11 cellular contexts compared by ENCODE assay signal in the genomic region with DNA sequence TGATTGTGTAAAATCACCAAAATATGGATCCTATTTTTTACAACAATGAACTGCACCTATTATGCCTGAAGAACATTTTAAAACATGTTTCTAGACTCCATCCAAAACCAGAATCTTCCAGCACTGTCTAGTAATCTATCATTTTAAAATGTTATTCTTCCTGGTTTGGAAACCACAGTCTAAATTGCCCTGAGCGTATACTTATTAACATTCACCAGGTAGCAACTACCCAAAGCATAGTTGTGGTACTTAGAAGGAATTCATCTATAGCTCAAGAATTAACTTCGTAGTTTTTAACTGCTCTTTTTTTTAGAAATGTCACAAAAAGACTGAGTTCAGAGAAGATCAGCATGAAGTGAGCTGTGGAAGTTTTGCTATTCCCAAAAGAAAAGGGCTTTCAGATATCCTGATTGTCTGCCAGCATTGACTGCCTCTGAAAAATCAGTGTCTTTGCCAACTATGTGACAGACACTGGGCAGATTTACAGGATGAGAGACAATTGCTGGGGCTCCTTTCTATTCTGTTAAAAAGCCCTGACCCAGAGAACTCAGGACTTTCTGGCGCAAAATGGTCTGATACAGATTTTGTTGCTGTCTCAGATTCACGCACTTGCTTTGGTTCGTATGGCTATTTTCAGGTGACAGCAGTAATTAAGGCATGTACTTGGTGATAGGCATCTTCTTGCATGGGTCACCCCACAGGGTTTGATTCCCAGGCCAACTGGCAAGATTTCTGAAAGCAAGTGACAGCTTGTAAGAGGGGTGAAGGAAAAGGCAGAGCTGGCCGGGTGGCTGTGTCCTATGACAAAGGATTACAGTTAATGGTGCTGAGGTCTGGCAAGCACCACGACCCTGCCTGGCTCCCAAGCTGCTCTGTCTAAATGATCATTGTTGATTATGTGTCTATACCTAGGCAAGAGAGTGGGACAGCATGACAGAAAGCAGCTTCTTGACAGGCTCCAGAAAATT.
DNase-seq lines count a peak whose midpoint lies in the region; TF ChIP-seq lines count a peak whose summit lies in the region.
"Had no signal": no experiment of that assay in that cellular context is flagged by ENCODE, and none has a peak within 500 bp of the region (broad histone marks: within the 10 kb centered on the region; RNA-seq: fewer than 3 reads in every experiment).

No MANE protein-coding gene starts in this region.

- no peak overlapping the region for H3K4me3 ChIP-seq in AG10803 (ENCODE audit: low read length)
- no peak overlapping the region for H3K4me3 ChIP-seq in ascending aorta
- H3K4me3 ChIP-seq in left ventricle myocardium inferior, result no peak overlapping the region
- no peak overlapping the region for H3K4me3 ChIP-seq in parathyroid adenoma (ENCODE audit: low read depth, low read length)
- H3K4me3 ChIP-seq: gastrocnemius medialis had no signal

- peak overlapping the region; percentile 7 for H2AFZ ChIP-seq in parathyroid adenoma

- DNase-seq in AG10803 (ENCODE audit: low read depth) (peak; percentile 51), ascending aorta (ENCODE audit: low spot score in 2 of 2) (no peak), left ventricle myocardium inferior (peak; percentile 24), iPS-NIHi11 (ENCODE audit: low spot score) (no peak), NCI-H524 treated with DMSO at 0.1 percent for 48 hours (lab: John Stamatoyannopoulos, UW) (no peak), posterior vena cava (ENCODE audit: low spot score) (no peak), KBM-7 (no peak)
- DNase-seq: activated T-cell treated with anti-CD3 and anti-CD28 coated beads, Interleukin-2, amount 50 U/mL, for 48 hours; gastrocnemius medialis; NCI-H2171 treated with DMSO at 0.1 percent for 48 hours had no signal

- intact Hi-C loops in ascending aorta (cut with DNase I), result loop anchor here (2.0 kb wide), 1 partner anchor 13 kb away; no protein-coding TSS in a partner anchor
- intact Hi-C loops in left ventricle myocardium inferior (cut with micrococcal nuclease), result no loop called here
- intact Hi-C loops in posterior vena cava (cut with DNase I), result no loop called here

- no peak overlapping the region for H3K4me2 ChIP-seq in parathyroid adenoma (ENCODE audit: low read length)

- H3K27ac ChIP-seq in ascending aorta (peak overlapping the region; percentile 73 to 78), left ventricle myocardium inferior (replicated peaks) (peak overlapping the region; percentile 40), parathyroid adenoma (no peak overlapping the region)
- H3K27ac ChIP-seq: gastrocnemius medialis had no signal

- H3K36me3 ChIP-seq in ascending aorta (no peaks in the 10 kb centered on the region), left ventricle myocardium inferior (no peaks in the 10 kb centered on the region), parathyroid adenoma (ENCODE audit: control insufficient read depth, insufficient read depth, low read length) (no peaks in the 10 kb centered on the region)
- H3K36me3 ChIP-seq: gastrocnemius medialis had no signal

- no peaks in the 10 kb centered on the region for H3K79me2 ChIP-seq in parathyroid adenoma

- no peak overlapping the region for H3K9ac ChIP-seq in parathyroid adenoma

- TF ChIP-seq CTCF in AG10803 (conservative IDR thresholded peaks at IDR 0.05; ENCODE audit: low read length) (no peak), ascending aorta (IDR thresholded peaks at IDR 0.05) (no peak), left ventricle myocardium inferior (IDR thresholded peaks at IDR 0.05; ENCODE audit: borderline replicate concordance) (no peak), parathyroid adenoma (IDR thresholded peaks at IDR 0.05) (no peak)

- H3K9me3 ChIP-seq in ascending aorta (no peaks in the 10 kb centered on the region), left ventricle myocardium inferior (replicated peaks) (no peaks in the 10 kb centered on the region), parathyroid adenoma (ENCODE audit: control insufficient read depth, low read length) (no peaks in the 10 kb centered on the region)
- H3K9me3 ChIP-seq: gastrocnemius medialis had no signal

- H3K4me1 ChIP-seq in ascending aorta (peaks cover 8 to 37% of the 10 kb centered on the region in 2 donors), left ventricle myocardium inferior (peaks cover 27% of the 10 kb centered on the region), parathyroid adenoma (no peaks in the 10 kb centered on the region)

- in situ Hi-C loops in KBM-7 (cut with MboI; ENCODE audit: low pct_unique_long_range_greater_than_20kb, low sequenced_read_pairs), result no loop called here

- no peaks in the 10 kb centered on the region for H3K27me3 ChIP-seq in ascending aorta
- peaks cover 7% of the 10 kb centered on the region for H3K27me3 ChIP-seq in left ventricle myocardium inferior (ENCODE audit: low read depth)
- H3K27me3 ChIP-seq in parathyroid adenoma (ENCODE audit: control insufficient read depth, insufficient read depth, low read length), result no peaks in the 10 kb centered on the region

Comparison
In these comparisons a context has a peak if more than half of its experiments do, and no peak if none do; other contexts are left out.
1. DNase-seq: peak in AG10803 (single experiment) and left ventricle myocardium inferior (single experiment); none in ascending aorta (0 of 2), iPS-NIHi11 (single experiment), NCI-H524 treated with DMSO at 0.1 percent for 48 hours (single experiment), posterior vena cava (single experiment) and KBM-7 (single experiment).